11 cellular contexts compared by ENCODE assay signal in genomic region chr5:138869763-138870500, GRCh38. TPM values are rescaled to one million over a fixed set of nuclear protein-coding genes. Genes with fewer than 3 reads are reported as not detected.
DNase-seq lines count a peak whose midpoint lies in the region; ATAC-seq and TF ChIP-seq lines count a peak whose summit lies in the region.
"Had no signal": no experiment of that assay in that cellular context is flagged by ENCODE, and none has a peak within 500 bp of the region (broad histone marks: within the 10 kb centered on the region; RNA-seq: fewer than 3 reads in every experiment).

No MANE protein-coding gene starts in this region.

- H3K9me3 ChIP-seq in osteoblast (ENCODE audit: low read depth, low read length), result no peaks in the 10 kb centered on the region
- H3K9me3 ChIP-seq: Peyer's patch, thyroid gland had no signal

- H3K36me3 ChIP-seq in osteoblast (ENCODE audit: insufficient read depth, low read length), result no peaks in the 10 kb centered on the region
- H3K36me3 ChIP-seq: Peyer's patch, thyroid gland had no signal

- peak overlapping the region; percentile 58 for H3K27ac ChIP-seq in osteoblast (ENCODE audit: low read depth, low read length)
- H3K27ac ChIP-seq: Peyer's patch, thyroid gland had no signal

- no peak overlapping the region for H2AFZ ChIP-seq in osteoblast (ENCODE audit: low read length)

- H4K20me1 ChIP-seq in osteoblast (ENCODE audit: insufficient read depth, low read length), result peaks cover 34% of the 10 kb centered on the region

- H3K4me1 ChIP-seq in osteoblast (ENCODE audit: insufficient read depth, low read length), result peaks cover 47% of the 10 kb centered on the region
- H3K4me1 ChIP-seq: Peyer's patch had no signal

- H3K27me3 Mint-ChIP-seq in T-helper 2 cell treated with Interferon-gamma antibody and Interleukin-4, amounts not matched to agents 5 μg/mL and 100 μg/mL, for 36 hours (ENCODE audit: low read depth), result peaks cover 20% of the 10 kb centered on the region

- H3K4me3 ChIP-seq in fibroblast of mammary gland (ENCODE audit: control insufficient read depth, low read depth, low read length) (no peak overlapping the region), osteoblast (ENCODE audit: insufficient read depth, low read length) (peak overlapping the region; percentile 11)
- H3K4me3 ChIP-seq: Peyer's patch, thyroid gland had no signal

- H3K36me3 Mint-ChIP-seq in T-helper 2 cell treated with Interferon-gamma antibody and Interleukin-4, amounts not matched to agents 5 μg/mL and 100 μg/mL, for 36 hours (ENCODE audit: low read depth), result no peaks in the 10 kb centered on the region

- H3K4me1 Mint-ChIP-seq in T-helper 2 cell treated with Interferon-gamma antibody and Interleukin-4, amounts not matched to agents 5 μg/mL and 100 μg/mL, for 36 hours (ENCODE audit: low read depth), result peaks cover 7% of the 10 kb centered on the region

- peak overlapping the region; percentile 10 for H3K27ac Mint-ChIP-seq in T-helper 2 cell treated with Interferon-gamma antibody and Interleukin-4, amounts not matched to agents 5 μg/mL and 100 μg/mL, for 36 hours

- H3K4me3 Mint-ChIP-seq in T-helper 2 cell treated with Interferon-gamma antibody and Interleukin-4, amounts not matched to agents 5 μg/mL and 100 μg/mL, for 36 hours, result no peak overlapping the region

- no peaks in the 10 kb centered on the region for H3K27me3 ChIP-seq in osteoblast (ENCODE audit: insufficient read depth, low read length)
- H3K27me3 ChIP-seq: Peyer's patch, thyroid gland had no signal

- TF ChIP-seq CTCF in fibroblast of mammary gland (conservative IDR thresholded peaks at IDR 0.05; ENCODE audit: control insufficient read depth, insufficient read depth, low read depth, low read length), result no peak
- no peak for TF ChIP-seq CTCF in osteoblast (IDR thresholded peaks at IDR 0.05; ENCODE audit: extremely low read depth, low read depth, low read length)

- DNase-seq in activated CD4-positive, CD25-positive, alpha-beta regulatory T cell treated with anti-CD3 and anti-CD28 coated beads, Interleukin-2, amount 50 U/mL, for 72 hours, result no peak
- no peak for DNase-seq in T-helper 2 cell treated with Interferon-gamma antibody and Interleukin-4, amounts not matched to agents 5 μg/mL and 100 μg/mL, for 36 hours (ENCODE audit: low spot score)
- DNase-seq in fibroblast of mammary gland (ENCODE audit: low read depth) (peak; percentile 52), osteoblast (ENCODE audit: insufficient read length, low spot score, missing footprints) (no peak), mesenteric fat pad (ENCODE audit: low spot score) (no peak), islet precursor cell (no peak)
- DNase-seq: NCI-H2081, Peyer's patch, thyroid gland had no signal

- ATAC-seq in activated CD4-positive, CD25-positive, alpha-beta regulatory T cell treated with anti-CD3 and anti-CD28 coated beads, Interleukin-2, amount 50 U/mL, for 24 hours, result peak; percentile 48 to 67
- ATAC-seq in HG02870 (IDR thresholded peaks at IDR 0.05; ENCODE audit: unreplicated experiment), result no peak

- H3K79me2 ChIP-seq in osteoblast (ENCODE audit: insufficient read depth, low read length), result peaks cover 92% of the 10 kb centered on the region

- peak overlapping the region; percentile 46 for H3K4me2 ChIP-seq in osteoblast (ENCODE audit: insufficient read depth, low read length)

- H3K9me3 Mint-ChIP-seq in T-helper 2 cell treated with Interferon-gamma antibody and Interleukin-4, amounts not matched to agents 5 μg/mL and 100 μg/mL, for 36 hours, result peaks cover 6% of the 10 kb centered on the region

RNA-seq across cellular contexts. Expression of gene LRRTM2, which starts 5.2 kb away (rescaled TPM):
- total RNA-seq in osteoblast, result under 0.01 and 0.88 TPM in 2 replicates
- 1.3 TPM for total RNA-seq in mesenteric fat pad
